In the genomic region with DNA sequence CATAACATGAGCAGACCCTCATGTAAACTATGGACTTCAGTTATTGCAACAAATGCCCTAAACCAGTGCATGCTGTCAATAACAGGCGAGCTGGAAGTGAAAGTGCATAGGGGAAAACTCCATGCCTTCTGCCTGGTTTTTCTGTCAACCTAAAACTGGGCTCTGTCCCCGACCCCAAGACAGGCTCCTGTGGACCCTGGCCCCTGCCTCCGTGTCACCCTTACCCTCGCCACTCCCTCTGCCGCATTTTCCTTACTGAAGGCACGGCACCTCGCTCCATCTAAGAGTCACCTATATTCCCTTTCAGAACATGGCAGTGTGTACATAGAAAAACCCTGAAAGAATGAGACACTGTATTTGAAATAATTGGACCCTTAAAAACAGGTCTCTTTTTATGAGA, we compare ENCODE assay signal across 31 cellular contexts.
"Had no signal": no experiment of that assay in that cellular context is flagged by ENCODE, and none has a peak within 500 bp of the region (broad histone marks: within the 10 kb centered on the region; RNA-seq: fewer than 3 reads in every experiment).

No MANE protein-coding gene starts in this region.

- H3K36me3 ChIP-seq: brain microvascular endothelial cell, breast epithelium, WERI-Rb-1 had no signal

- H3K9me3 ChIP-seq: body of pancreas, breast epithelium had no signal

- FAIRE-seq: astrocyte, TTC549 had no signal

- DNase-seq: activated CD4-positive, alpha-beta memory T cell treated with anti-CD3 and anti-CD28 coated beads, Interleukin-2, amount 10 ng/mL, durations not matched to agents 7 days and 5 days; activated CD4-positive, alpha-beta T cell treated with anti-CD3 and anti-CD28 coated beads for 1 hour; activated CD4-positive, alpha-beta T cell treated with anti-CD3 and anti-CD28 coated beads for 36 hours; activated CD4-positive, alpha-beta T cell treated with anti-CD3 and anti-CD28 coated beads for 48 hours; activated CD4-positive, alpha-beta T cell treated with anti-CD3 and anti-CD28 coated beads, Interleukin-2, amount 10 ng/mL, durations not matched to agents 7 days and 5 days; activated CD4-positive, alpha-beta T cell treated with anti-CD3 and anti-CD28 coated beads, Interleukin-2, amount 50 U/mL, for 48 hours; activated CD4-positive, CD25-positive, alpha-beta regulatory T cell; activated CD8-positive, alpha-beta memory T cell treated with anti-CD3 and anti-CD28 coated beads for 24 hours; activated CD8-positive, alpha-beta memory T cell treated with anti-CD3 and anti-CD28 coated beads, Interleukin-2, amount 10 ng/mL, durations not matched to agents 7 days and 5 days; activated CD8-positive, alpha-beta memory T cell treated with anti-CD3 and anti-CD28 coated beads, Interleukin-2, amount 50 U/mL, for 48 hours; activated CD8-positive, alpha-beta T cell treated with anti-CD3 and anti-CD28 coated beads, Interleukin-2, amount 10 ng/mL, durations not matched to agents 7 days and 5 days; activated effector memory CD4-positive, alpha-beta T cell treated with Interleukin-2 at 50 U/mL for 16 hours; activated gamma-delta T cell; activated naive CD4-positive, alpha-beta T cell treated with anti-CD3 and anti-CD28 coated beads, Interleukin-2, amount 10 ng/mL, durations not matched to agents 7 days and 5 days; activated naive CD4-positive, alpha-beta T cell treated with Interleukin-2 at 50 U/mL for 16 hours; activated naive CD8-positive, alpha-beta T cell treated with anti-CD3 and anti-CD28 coated beads, Interleukin-2, amount 10 ng/mL, durations not matched to agents 7 days and 5 days; activated naive CD8-positive, alpha-beta T cell treated with anti-CD3 and anti-CD28 coated beads, Interleukin-2, amount 50 U/mL, for 24 hours; activated T-cell treated with anti-CD3 and anti-CD28 coated beads, Interleukin-2, amount 50 U/mL, for 24 hours; activated T-cell treated with anti-CD3 and anti-CD28 coated beads, Interleukin-2, amount 50 U/mL, for 48 hours; amygdala; body of pancreas; brain microvascular endothelial cell; central memory CD4-positive, alpha-beta T cell; SW 1271; T-helper 1 cell; T-helper 2 cell; T-helper 9 cell; WERI-Rb-1 had no signal

- H3K27ac ChIP-seq: body of pancreas, brain microvascular endothelial cell, breast epithelium, WERI-Rb-1 had no signal

- H3K4me1 ChIP-seq: breast epithelium had no signal

- H3K4me3 ChIP-seq: body of pancreas, breast epithelium had no signal
